1 cellular context compared by ENCODE assay signal in the genomic region with DNA sequence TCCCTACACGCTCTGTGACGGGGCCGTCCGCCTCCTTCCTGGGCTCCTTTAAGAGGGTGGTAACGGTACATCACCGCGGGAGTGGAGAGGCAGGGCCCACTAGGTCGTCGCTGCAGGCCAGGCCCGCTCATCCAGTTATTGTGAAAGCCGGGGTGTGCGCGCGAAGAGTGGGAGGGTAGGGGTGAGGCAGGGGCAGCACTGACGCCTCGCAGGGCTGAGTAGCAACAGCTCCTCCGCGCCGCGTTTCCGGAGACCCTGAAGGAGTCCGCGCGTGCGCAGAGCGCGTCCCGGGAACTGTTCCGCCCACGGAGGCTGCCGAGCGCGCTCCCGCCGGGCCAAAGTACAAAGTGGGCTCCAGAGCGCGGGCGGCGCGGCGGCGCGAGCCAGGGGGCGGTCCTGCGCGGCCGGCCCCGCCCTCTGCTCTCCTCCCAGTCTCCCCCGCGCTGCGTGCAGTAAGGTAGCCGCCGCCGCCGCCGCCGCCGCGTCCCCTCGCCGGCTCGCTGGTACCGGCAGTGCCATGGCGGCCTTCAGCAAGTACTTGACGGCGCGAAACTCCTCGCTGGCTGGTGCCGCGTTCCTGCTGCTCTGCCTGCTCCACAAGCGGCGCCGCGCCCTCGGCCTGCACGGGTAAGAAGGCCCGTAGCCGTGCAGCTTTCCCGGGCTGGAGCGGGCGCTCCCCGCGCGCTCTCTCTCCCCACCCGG.
TF ChIP-seq lines count a peak whose summit lies in the region.

Gene ABCD3 (plus strand): TSS at position 428 of the 702 bp plus-strand sequence. CDS start 90 bp downstream, at position 518.

TF ChIP-seq in GM12878, 131 proteins besides CTCF, POLR2A, EP300 and RAD21 (continued from another document and continues in another):
- TF ChIP-seq, protein P1, sequence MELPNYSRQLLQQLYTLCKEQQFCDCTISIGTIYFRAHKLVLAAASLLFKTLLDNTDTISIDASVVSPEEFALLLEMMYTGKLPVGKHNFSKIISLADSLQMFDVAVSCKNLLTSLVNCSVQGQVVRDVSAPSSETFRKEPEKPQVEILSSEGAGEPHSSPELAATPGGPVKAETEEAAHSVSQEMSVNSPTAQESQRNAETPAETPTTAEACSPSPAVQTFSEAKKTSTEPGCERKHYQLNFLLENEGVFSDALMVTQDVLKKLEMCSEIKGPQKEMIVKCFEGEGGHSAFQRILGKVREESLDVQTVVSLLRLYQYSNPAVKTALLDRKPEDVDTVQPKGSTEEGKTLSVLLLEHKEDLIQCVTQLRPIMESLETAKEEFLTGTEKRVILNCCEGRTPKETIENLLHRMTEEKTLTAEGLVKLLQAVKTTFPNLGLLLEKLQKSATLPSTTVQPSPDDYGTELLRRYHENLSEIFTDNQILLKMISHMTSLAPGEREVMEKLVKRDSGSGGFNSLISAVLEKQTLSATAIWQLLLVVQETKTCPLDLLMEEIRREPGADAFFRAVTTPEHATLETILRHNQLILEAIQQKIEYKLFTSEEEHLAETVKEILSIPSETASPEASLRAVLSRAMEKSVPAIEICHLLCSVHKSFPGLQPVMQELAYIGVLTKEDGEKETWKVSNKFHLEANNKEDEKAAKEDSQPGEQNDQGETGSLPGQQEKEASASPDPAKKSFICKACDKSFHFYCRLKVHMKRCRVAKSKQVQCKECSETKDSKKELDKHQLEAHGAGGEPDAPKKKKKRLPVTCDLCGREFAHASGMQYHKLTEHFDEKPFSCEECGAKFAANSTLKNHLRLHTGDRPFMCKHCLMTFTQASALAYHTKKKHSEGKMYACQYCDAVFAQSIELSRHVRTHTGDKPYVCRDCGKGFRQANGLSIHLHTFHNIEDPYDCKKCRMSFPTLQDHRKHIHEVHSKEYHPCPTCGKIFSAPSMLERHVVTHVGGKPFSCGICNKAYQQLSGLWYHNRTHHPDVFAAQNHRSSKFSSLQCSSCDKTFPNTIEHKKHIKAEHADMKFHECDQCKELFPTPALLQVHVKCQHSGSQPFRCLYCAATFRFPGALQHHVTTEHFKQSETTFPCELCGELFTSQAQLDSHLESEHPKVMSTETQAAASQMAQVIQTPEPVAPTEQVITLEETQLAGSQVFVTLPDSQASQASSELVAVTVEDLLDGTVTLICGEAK (IDR thresholded peaks at IDR 0.05; ENCODE audit: borderline replicate concordance): no peak
- TF ChIP-seq MEF2B (IDR thresholded peaks at IDR 0.05; ENCODE audit: partially characterized antibody, poor library complexity, severe bottlenecking) (peak; percentile 35), WRNIP1 (IDR thresholded peaks at IDR 0.05; ENCODE audit: borderline replicate concordance, low read depth, low read length) (no peak), ZNF687 (IDR thresholded peaks at IDR 0.05) (peak; percentile 68), ZNF384 (IDR thresholded peaks at IDR 0.05; ENCODE audit: borderline replicate concordance, low read depth, low read length) (no peak), NKRF (conservative IDR thresholded peaks at IDR 0.05) (no peak; the same call in none of the 2 replicates), IRF5 (IDR thresholded peaks at IDR 0.05; ENCODE audit: borderline replicate concordance) (no peak), ATF7 (IDR thresholded peaks at IDR 0.05; ENCODE audit: low read depth) (0 out of 2 replicates have a peak, but pooled peaks have one; percentile 23), SMAD1 (IDR thresholded peaks at IDR 0.05; ENCODE audit: low read depth, partially characterized antibody) (no peak), BCL11A (IDR thresholded peaks at IDR 0.05; ENCODE audit: low read depth, low read length) (no peak), ZZZ3 (IDR thresholded peaks at IDR 0.05; ENCODE audit: control insufficient read depth, insufficient read length, low read depth) (no peak), CBX5 (IDR thresholded peaks at IDR 0.05; ENCODE audit: low read depth) (no peak), STAT3 (IDR thresholded peaks at IDR 0.05; ENCODE audit: low read depth, low read length) (no peak), RFX5 (IDR thresholded peaks at IDR 0.05; ENCODE audit: low read depth, low read length) (0 out of 2 replicates have a peak, but pooled peaks have one; percentile 34), TCF7 (IDR thresholded peaks at IDR 0.05; ENCODE audit: borderline replicate concordance) (no peak; the same call in 1 of the 2 replicates), TCF12 (IDR thresholded peaks at IDR 0.05; ENCODE audit: low read depth, low read length) (no peak), FOXK2 (IDR thresholded peaks at IDR 0.05) (peak; percentile 61), NR2F1 (conservative IDR thresholded peaks at IDR 0.05) (peak; percentile 57), BMI1 (IDR thresholded peaks at IDR 0.05; ENCODE audit: borderline replicate concordance) (no peak), ZNF622 (IDR thresholded peaks at IDR 0.05) (no peak), CEBPZ (IDR thresholded peaks at IDR 0.05; ENCODE audit: low read depth, low read length) (no peak), E2F4 (IDR thresholded peaks at IDR 0.05; ENCODE audit: low read depth, low read length) (0 out of 2 replicates have a peak, but pooled peaks have one; percentile 41)
- TF ChIP-seq, protein P2, sequence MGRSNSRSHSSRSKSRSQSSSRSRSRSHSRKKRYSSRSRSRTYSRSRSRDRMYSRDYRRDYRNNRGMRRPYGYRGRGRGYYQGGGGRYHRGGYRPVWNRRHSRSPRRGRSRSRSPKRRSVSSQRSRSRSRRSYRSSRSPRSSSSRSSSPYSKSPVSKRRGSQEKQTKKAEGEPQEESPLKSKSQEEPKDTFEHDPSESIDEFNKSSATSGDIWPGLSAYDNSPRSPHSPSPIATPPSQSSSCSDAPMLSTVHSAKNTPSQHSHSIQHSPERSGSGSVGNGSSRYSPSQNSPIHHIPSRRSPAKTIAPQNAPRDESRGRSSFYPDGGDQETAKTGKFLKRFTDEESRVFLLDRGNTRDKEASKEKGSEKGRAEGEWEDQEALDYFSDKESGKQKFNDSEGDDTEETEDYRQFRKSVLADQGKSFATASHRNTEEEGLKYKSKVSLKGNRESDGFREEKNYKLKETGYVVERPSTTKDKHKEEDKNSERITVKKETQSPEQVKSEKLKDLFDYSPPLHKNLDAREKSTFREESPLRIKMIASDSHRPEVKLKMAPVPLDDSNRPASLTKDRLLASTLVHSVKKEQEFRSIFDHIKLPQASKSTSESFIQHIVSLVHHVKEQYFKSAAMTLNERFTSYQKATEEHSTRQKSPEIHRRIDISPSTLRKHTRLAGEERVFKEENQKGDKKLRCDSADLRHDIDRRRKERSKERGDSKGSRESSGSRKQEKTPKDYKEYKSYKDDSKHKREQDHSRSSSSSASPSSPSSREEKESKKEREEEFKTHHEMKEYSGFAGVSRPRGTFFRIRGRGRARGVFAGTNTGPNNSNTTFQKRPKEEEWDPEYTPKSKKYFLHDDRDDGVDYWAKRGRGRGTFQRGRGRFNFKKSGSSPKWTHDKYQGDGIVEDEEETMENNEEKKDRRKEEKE (IDR thresholded peaks at IDR 0.05): no peak
- TF ChIP-seq, protein P3, sequence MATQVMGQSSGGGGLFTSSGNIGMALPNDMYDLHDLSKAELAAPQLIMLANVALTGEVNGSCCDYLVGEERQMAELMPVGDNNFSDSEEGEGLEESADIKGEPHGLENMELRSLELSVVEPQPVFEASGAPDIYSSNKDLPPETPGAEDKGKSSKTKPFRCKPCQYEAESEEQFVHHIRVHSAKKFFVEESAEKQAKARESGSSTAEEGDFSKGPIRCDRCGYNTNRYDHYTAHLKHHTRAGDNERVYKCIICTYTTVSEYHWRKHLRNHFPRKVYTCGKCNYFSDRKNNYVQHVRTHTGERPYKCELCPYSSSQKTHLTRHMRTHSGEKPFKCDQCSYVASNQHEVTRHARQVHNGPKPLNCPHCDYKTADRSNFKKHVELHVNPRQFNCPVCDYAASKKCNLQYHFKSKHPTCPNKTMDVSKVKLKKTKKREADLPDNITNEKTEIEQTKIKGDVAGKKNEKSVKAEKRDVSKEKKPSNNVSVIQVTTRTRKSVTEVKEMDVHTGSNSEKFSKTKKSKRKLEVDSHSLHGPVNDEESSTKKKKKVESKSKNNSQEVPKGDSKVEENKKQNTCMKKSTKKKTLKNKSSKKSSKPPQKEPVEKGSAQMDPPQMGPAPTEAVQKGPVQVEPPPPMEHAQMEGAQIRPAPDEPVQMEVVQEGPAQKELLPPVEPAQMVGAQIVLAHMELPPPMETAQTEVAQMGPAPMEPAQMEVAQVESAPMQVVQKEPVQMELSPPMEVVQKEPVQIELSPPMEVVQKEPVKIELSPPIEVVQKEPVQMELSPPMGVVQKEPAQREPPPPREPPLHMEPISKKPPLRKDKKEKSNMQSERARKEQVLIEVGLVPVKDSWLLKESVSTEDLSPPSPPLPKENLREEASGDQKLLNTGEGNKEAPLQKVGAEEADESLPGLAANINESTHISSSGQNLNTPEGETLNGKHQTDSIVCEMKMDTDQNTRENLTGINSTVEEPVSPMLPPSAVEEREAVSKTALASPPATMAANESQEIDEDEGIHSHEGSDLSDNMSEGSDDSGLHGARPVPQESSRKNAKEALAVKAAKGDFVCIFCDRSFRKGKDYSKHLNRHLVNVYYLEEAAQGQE (IDR thresholded peaks at IDR 0.05; ENCODE audit: low read depth, low read length): no peak
